Comparison of ENCODE assay signal across 11 cellular contexts in the genomic region with DNA sequence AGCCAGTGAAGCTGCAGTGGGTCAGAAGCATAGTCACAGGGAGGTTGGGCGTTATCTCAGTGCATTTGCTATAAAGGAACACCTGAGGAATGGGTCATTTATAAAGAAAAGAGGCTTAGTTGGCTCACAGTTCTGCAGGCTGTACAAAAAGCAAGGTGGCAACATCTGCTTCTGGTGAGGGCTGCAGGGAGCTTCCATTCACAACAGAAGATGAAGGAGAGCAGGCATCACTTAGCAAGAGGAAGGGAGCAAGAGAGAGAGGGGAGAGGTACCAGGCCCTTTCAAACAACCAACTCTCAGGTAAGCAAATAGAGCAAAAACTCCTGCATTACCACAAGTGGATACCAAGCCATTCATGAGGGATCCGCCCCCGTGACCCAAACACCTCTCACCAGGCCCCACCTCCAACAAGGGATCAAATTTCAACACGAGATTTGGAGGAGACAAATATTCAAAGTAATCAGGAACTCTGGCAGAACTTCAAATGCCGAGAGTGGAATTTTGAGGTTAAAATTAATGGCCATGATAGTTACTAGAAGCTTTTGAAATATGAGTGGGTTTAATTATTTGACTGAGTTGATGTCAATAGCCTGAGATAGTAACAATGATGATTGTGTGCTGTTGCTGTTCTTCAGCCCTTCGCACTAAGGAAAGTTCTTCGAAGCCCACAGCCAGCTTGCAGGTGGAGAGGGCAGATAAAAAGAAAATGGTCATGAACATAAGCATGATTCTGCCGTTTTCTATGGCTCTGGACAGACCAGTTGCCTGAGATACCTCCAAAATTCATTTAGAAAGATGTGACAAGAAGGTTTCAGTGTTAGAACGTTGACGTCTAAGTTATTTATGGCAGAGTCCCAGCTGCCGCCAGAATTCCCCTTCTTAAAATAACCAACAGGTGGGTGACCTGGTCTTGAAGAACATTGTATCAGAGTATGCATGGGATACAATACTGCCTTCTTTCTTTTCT. TPM values are rescaled to one million over a fixed set of nuclear protein-coding genes. Genes with fewer than 3 reads are reported as not detected.
DNase-seq lines count a peak whose midpoint lies in the region; ATAC-seq, FAIRE-seq and TF ChIP-seq lines count a peak whose summit lies in the region.
"Had no signal": no experiment of that assay in that cellular context is flagged by ENCODE, and none has a peak within 500 bp of the region (broad histone marks: within the 10 kb centered on the region; RNA-seq: fewer than 3 reads in every experiment).

No MANE protein-coding gene starts in this region.

- 52% methylated on average over 11 of the region's 11 CpGs for WGBS in suprapubic skin

- TF ChIP-seq CTCF in suprapubic skin (IDR thresholded peaks at IDR 0.05): no peak

- DNase-seq in GM18507 (ENCODE audit: extremely low spot score, insufficient read length, low read depth) (no peak), left kidney (ENCODE audit: low read depth, low spot score) (peak; percentile 37), globus pallidus (ENCODE audit: low spot score) (no peak), suprapubic skin (ENCODE audit: low spot score in 2 of 2) (no peak), mesenteric fat pad (ENCODE audit: low spot score) (no peak)
- no peak for DNase-seq in activated naive CD4-positive, alpha-beta T cell (lab: John Stamatoyannopoulos, UW)
- DNase-seq: DND-41; SHP77 treated with DMSO at 0.1 percent for 48 hours; stimulated activated CD4-positive, alpha-beta T cell treated with anti-CD3 and anti-CD28 coated beads, Interleukin-4, amount 100 ng/mL, for 1 hour had no signal

- no peak overlapping the region for H3K4me3 ChIP-seq in suprapubic skin

- H3K36me3 ChIP-seq in suprapubic skin: no peaks in the 10 kb centered on the region

- TF ChIP-seq EP300 in suprapubic skin (IDR thresholded peaks at IDR 0.05): no peak

- H3K27ac ChIP-seq in suprapubic skin: no peak overlapping the region

- ATAC-seq in GM21515 (IDR thresholded peaks at IDR 0.05; ENCODE audit: unreplicated experiment) (peak; percentile 78), HG03159 (IDR thresholded peaks at IDR 0.05; ENCODE audit: unreplicated experiment) (peak; percentile 70)

- H3K9me3 ChIP-seq in suprapubic skin: no peaks in the 10 kb centered on the region

- TF ChIP-seq POLR2A in suprapubic skin (IDR thresholded peaks at IDR 0.05): no peak

- H3K4me1 ChIP-seq in suprapubic skin: peaks cover 13% of the 10 kb centered on the region

- peak; percentile 95 for FAIRE-seq in GM18507 (lab: Jason Lieb, UNC)

- no peaks in the 10 kb centered on the region for H3K27me3 ChIP-seq in suprapubic skin

RNA-seq across cellular contexts. Expression of gene ADTRP, which starts 55.3 kb away (rescaled TPM):
- total RNA-seq in suprapubic skin (10 to 100 TPM; 19.6 to 39.5 (median 26.2) TPM), mesenteric fat pad (2.3 TPM)
